1 cellular context compared by ENCODE assay signal in genomic region chr19:481100-481499, GRCh38.
A peak's percentile ranks its signal among the peaks of the same experiment; 100 is the strongest.
TF ChIP-seq lines count a peak whose summit lies in the region.

No MANE protein-coding gene starts in this region.

TF ChIP-seq in K562, 482 proteins besides CTCF, POLR2A, EP300 and RAD21:
- peak in 1 of 2 experiments; percentile 89; a peak in 2 of 4 replicates for TF ChIP-seq TRIM24 (IDR thresholded peaks at IDR 0.05)
- TF ChIP-seq HDAC1 (IDR thresholded peaks at IDR 0.05): peak in 1 of 2 experiments; percentile 53; a peak in 1 of 4 replicates
- 0 out of 2 replicates have a peak, but pooled peaks have one; percentile 34 for TF ChIP-seq ZNF224 (CRISPR knock-in tag; IDR thresholded peaks at IDR 0.05)
